11 cellular contexts compared by ENCODE assay signal in genomic region chr3:69998759-69999158, GRCh38. TPM values are rescaled to one million over a fixed set of nuclear protein-coding genes. Genes with fewer than 3 reads are reported as not detected.
DNase-seq lines count a peak whose midpoint lies in the region; TF ChIP-seq lines count a peak whose summit lies in the region.
"Had no signal": no experiment of that assay in that cellular context is flagged by ENCODE, and none has a peak within 500 bp of the region (broad histone marks: within the 10 kb centered on the region; RNA-seq: fewer than 3 reads in every experiment).

No MANE protein-coding gene starts in this region.

- no peak for TF ChIP-seq CTCF in spleen (IDR thresholded peaks at IDR 0.05 in 8 of 11, conservative IDR thresholded peaks at IDR 0.05 in 3 of 11)
- no peak for TF ChIP-seq CTCF in glutamatergic neuron (IDR thresholded peaks at IDR 0.05; ENCODE audit: partially characterized antibody, unreplicated experiment)

- WGBS in spleen, 5 donors = 40 to 58% (median 45%) methylated on average over 3 of the region's 3 CpGs

- no peaks in the 10 kb centered on the region for H3K36me3 Mint-ChIP-seq in glutamatergic neuron (ENCODE audit: unreplicated experiment)
- no peaks in the 10 kb centered on the region for H3K36me3 Mint-ChIP-seq in T-helper 2 cell treated with Interferon-gamma antibody and Interleukin-4, amounts not matched to agents 5 μg/mL and 100 μg/mL, for 36 hours (ENCODE audit: low read depth)

- DNase-seq in adipocyte (ENCODE audit: low read depth) = no peak
- DNase-seq in hepatic stellate cell (ENCODE audit: low spot score) = peak; percentile 7
- no peak for DNase-seq in spleen
- no peak for DNase-seq in NCI-H2227 (lab: John Stamatoyannopoulos, UW; ENCODE audit: unreplicated experiment)
- DNase-seq in glutamatergic neuron = no peak
- DNase-seq in DMS153 (lab: John Stamatoyannopoulos, UW) = no peak
- no peak for DNase-seq in T-helper 2 cell treated with Interferon-gamma antibody and Interleukin-4, amounts not matched to agents 5 μg/mL and 100 μg/mL, for 36 hours (ENCODE audit: low spot score)
- DNase-seq: DMS79 treated with DMSO at 0.1 percent for 48 hours, NCI-H2107 had no signal

- H3K9ac ChIP-seq in ES-I3 (ENCODE audit: low read depth, low read length) = peak overlapping the region; percentile 15; the same call in 1 of the 2 replicates
- H3K9ac ChIP-seq in adipocyte (ENCODE audit: low read length) = peak overlapping the region; percentile 57

- no peak for TF ChIP-seq POLR2A in spleen (IDR thresholded peaks at IDR 0.05)

- intact Hi-C loops in spleen (cut with DNase I; ENCODE audit: low total_unique reads) = no loop called here

- H3K4me1 ChIP-seq in ES-I3 (ENCODE audit: insufficient read depth, low read length) = peaks cover 11% of the 10 kb centered on the region; the same call in 1 of the 2 replicates
- peaks cover 11% of the 10 kb centered on the region for H3K4me1 ChIP-seq in adipocyte (ENCODE audit: control insufficient read depth, insufficient read depth, low read length)
- peaks cover 0 to 4% (median 0%) of the 10 kb centered on the region in 6 donors for H3K4me1 ChIP-seq in spleen

- peak overlapping the region in 5 of 8 donors; percentile 7 to 36 (median 20) for H3K27ac ChIP-seq in spleen

- H3K4me3 Mint-ChIP-seq in glutamatergic neuron (ENCODE audit: unreplicated experiment) = no peak overlapping the region
- H3K4me3 Mint-ChIP-seq in T-helper 2 cell treated with Interferon-gamma antibody and Interleukin-4, amounts not matched to agents 5 μg/mL and 100 μg/mL, for 36 hours = no peak overlapping the region

- no peaks in the 10 kb centered on the region for H3K27me3 ChIP-seq in adipocyte (replicated peaks; ENCODE audit: control insufficient read depth, insufficient read depth, low read length)
- no peaks in the 10 kb centered on the region for H3K27me3 ChIP-seq in spleen (replicated peaks in 1 of 7)

- H3K4me3 ChIP-seq in adipocyte (ENCODE audit: low read length) (peak overlapping the region; percentile 82), spleen (no peak overlapping the region)

- no peaks in the 10 kb centered on the region for H3K9me3 Mint-ChIP-seq in glutamatergic neuron (ENCODE audit: unreplicated experiment)
- H3K9me3 Mint-ChIP-seq in T-helper 2 cell treated with Interferon-gamma antibody and Interleukin-4, amounts not matched to agents 5 μg/mL and 100 μg/mL, for 36 hours = no peaks in the 10 kb centered on the region

- H3K27ac Mint-ChIP-seq in glutamatergic neuron (ENCODE audit: unreplicated experiment) = no peak overlapping the region
- no peak overlapping the region for H3K27ac Mint-ChIP-seq in T-helper 2 cell treated with Interferon-gamma antibody and Interleukin-4, amounts not matched to agents 5 μg/mL and 100 μg/mL, for 36 hours

- H3K4me1 Mint-ChIP-seq in glutamatergic neuron (ENCODE audit: low read depth, unreplicated experiment) = peaks cover 8% of the 10 kb centered on the region
- H3K4me1 Mint-ChIP-seq in T-helper 2 cell treated with Interferon-gamma antibody and Interleukin-4, amounts not matched to agents 5 μg/mL and 100 μg/mL, for 36 hours (ENCODE audit: low read depth) = no peaks in the 10 kb centered on the region

- H3K9me3 ChIP-seq in ES-I3 (ENCODE audit: control insufficient read depth, insufficient read depth, low read length) = no peaks in the 10 kb centered on the region
- peaks cover 7% of the 10 kb centered on the region for H3K9me3 ChIP-seq in adipocyte (ENCODE audit: control insufficient read depth, low read length)
- peaks cover 0 to 8% (median 0%) of the 10 kb centered on the region in 8 donors for H3K9me3 ChIP-seq in spleen

- H3K36me3 ChIP-seq in ES-I3 (ENCODE audit: insufficient read depth, low read length) = no peaks in the 10 kb centered on the region
- H3K36me3 ChIP-seq in adipocyte (ENCODE audit: control insufficient read depth, insufficient read depth, low read length, severe bottlenecking) = no peaks in the 10 kb centered on the region
- no peaks in the 10 kb centered on the region for H3K36me3 ChIP-seq in spleen

- H3K27me3 Mint-ChIP-seq in glutamatergic neuron (ENCODE audit: unreplicated experiment) = no peaks in the 10 kb centered on the region
- H3K27me3 Mint-ChIP-seq in T-helper 2 cell treated with Interferon-gamma antibody and Interleukin-4, amounts not matched to agents 5 μg/mL and 100 μg/mL, for 36 hours (ENCODE audit: low read depth) = no peaks in the 10 kb centered on the region

RNA-seq across cellular contexts. Expression of gene SAMMSON, which starts 0.8 kb away (rescaled TPM):
- total RNA-seq in spleen (1 to 10 TPM in 1 of 7 donors, not detected in 6; 1.0 TPM), glutamatergic neuron (ENCODE audit: unreplicated experiment) (not detected)
- under 1 TPM in 1 of 3 donors, not detected in 2; 0.05 TPM for polyA plus RNA-seq in spleen
- total RNA-seq: HT-29 had no signal
